ENCODE assay signal across 1 cellular context in the genomic region with DNA sequence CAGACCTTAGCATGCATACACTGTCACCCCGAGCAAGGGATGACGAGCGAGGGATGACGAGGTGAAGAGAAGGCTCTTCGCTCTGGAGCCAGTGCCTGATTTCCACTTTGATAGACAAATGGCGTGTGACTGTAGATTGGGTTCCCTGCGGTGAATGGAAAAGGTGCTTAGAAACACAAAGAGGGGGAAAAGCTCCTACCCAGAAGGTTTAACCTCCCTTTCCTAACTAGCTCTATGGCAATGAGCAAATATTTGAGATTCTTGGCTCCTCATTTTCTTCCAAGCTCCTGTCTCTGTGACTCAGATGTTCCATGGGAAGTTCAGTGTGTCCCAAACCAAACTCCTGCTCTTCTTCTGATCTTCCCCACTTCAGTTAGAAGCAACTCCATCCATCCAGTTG.
TF ChIP-seq lines count a peak whose summit lies in the region.

No MANE protein-coding gene starts in this region.

TF ChIP-seq in WTC11, 78 proteins besides CTCF, POLR2A, EP300 and RAD21 (continued from another document):
- TF ChIP-seq, protein P1, sequence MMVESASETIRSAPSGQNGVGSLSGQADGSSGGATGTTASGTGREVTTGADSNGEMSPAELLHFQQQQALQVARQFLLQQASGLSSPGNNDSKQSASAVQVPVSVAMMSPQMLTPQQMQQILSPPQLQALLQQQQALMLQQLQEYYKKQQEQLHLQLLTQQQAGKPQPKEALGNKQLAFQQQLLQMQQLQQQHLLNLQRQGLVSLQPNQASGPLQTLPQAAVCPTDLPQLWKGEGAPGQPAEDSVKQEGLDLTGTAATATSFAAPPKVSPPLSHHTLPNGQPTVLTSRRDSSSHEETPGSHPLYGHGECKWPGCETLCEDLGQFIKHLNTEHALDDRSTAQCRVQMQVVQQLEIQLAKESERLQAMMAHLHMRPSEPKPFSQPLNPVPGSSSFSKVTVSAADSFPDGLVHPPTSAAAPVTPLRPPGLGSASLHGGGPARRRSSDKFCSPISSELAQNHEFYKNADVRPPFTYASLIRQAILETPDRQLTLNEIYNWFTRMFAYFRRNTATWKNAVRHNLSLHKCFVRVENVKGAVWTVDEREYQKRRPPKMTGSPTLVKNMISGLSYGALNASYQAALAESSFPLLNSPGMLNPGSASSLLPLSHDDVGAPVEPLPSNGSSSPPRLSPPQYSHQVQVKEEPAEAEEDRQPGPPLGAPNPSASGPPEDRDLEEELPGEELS (CRISPR knock-in tag; IDR thresholded peaks at IDR 0.05): no peak
